25 cellular contexts compared by ENCODE assay signal in the genomic region with DNA sequence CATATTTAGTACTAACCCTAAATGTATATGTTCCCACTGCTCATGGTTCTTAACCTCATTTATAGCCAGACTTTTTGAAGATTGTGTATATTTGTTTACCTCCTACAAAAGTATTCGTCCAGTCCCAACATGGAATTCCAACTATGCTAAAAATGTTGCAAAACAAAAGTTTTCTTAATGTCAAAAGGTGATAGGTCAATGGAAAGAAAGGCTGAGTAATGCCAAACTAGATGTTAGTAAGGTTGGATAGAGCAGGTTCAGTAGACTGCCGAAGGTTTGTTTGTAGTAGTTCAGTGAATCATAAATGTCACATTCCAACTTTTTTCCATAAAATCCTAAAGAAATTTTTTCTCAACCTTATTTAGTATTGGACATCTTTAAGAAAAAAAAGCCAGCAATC.
DNase-seq lines count a peak whose midpoint lies in the region; ATAC-seq and TF ChIP-seq lines count a peak whose summit lies in the region.
"Had no signal": no experiment of that assay in that cellular context is flagged by ENCODE, and none has a peak within 500 bp of the region (broad histone marks: within the 10 kb centered on the region; RNA-seq: fewer than 3 reads in every experiment).

No MANE protein-coding gene starts in this region.

- H3K27me3 ChIP-seq in breast epithelium, result no peaks in the 10 kb centered on the region
- H3K27me3 ChIP-seq: BLaER1 treated with 17β-estradiol and CSF1 and Interleukin-3, amounts not matched to agents 10 nM and 100 nM had no signal

- no peak overlapping the region for H3K4me3 Mint-ChIP-seq in MCF 10A (ENCODE audit: unreplicated experiment)
- H3K4me3 Mint-ChIP-seq: CD8-positive, alpha-beta T cell; IgD-negative memory B cell; T-cell had no signal

- H3K27ac Mint-ChIP-seq in MCF 10A (ENCODE audit: low read depth, unreplicated experiment), result no peak overlapping the region
- H3K27ac Mint-ChIP-seq: CD8-positive, alpha-beta T cell; IgD-negative memory B cell; T-cell had no signal

- CTCF ChIA-PET in MCF 10A (lab: Yijun Ruan, JAX), result no interaction called here

- no peak for TF ChIP-seq POLR2A in breast epithelium (IDR thresholded peaks at IDR 0.05)

- ATAC-seq in HG02588 (IDR thresholded peaks at IDR 0.05; ENCODE audit: unreplicated experiment) (no peak), GM21619 (IDR thresholded peaks at IDR 0.05; ENCODE audit: unreplicated experiment) (no peak)
- ATAC-seq: CD8-positive, alpha-beta T cell; SK-N-SH treated with all-trans-retinoic acid at 6 μM for 48 hours; T-cell had no signal

- no peaks in the 10 kb centered on the region for H3K36me3 Mint-ChIP-seq in MCF 10A (ENCODE audit: insufficient read depth, unreplicated experiment)
- H3K36me3 Mint-ChIP-seq: CD8-positive, alpha-beta T cell; IgD-negative memory B cell; T-cell had no signal

- H3K4me3 ChIP-seq in breast epithelium (no peak overlapping the region), fibroblast of pulmonary artery (replicated peaks; ENCODE audit: low read depth, low read length) (no peak overlapping the region)
- H3K4me3 ChIP-seq: BLaER1 treated with 17β-estradiol and CSF1 and Interleukin-3, amounts not matched to agents 10 nM and 100 nM; GM23248 had no signal

- H3K27ac ChIP-seq in breast epithelium, result no peak overlapping the region
- H3K27ac ChIP-seq: 22Rv1; BLaER1 treated with 17β-estradiol and CSF1 and Interleukin-3, amounts not matched to agents 10 nM and 100 nM; GM23248 had no signal

- H3K4me1 ChIP-seq in breast epithelium, result no peaks in the 10 kb centered on the region
- H3K4me1 ChIP-seq: BLaER1 treated with 17β-estradiol and CSF1 and Interleukin-3, amounts not matched to agents 10 nM and 100 nM had no signal

- no peaks in the 10 kb centered on the region for H3K4me1 Mint-ChIP-seq in MCF 10A (ENCODE audit: insufficient read depth, unreplicated experiment)
- H3K4me1 Mint-ChIP-seq: IgD-negative memory B cell, T-cell had no signal

- no peaks in the 10 kb centered on the region for H3K9me3 Mint-ChIP-seq in MCF 10A (ENCODE audit: unreplicated experiment)

- intact Hi-C loops in MCF 10A (cut with micrococcal nuclease) (no loop called here), breast epithelium (cut with DNase I; ENCODE audit: low total_unique reads) (no loop called here)

- H3K36me3 ChIP-seq in breast epithelium, result no peaks in the 10 kb centered on the region
- H3K36me3 ChIP-seq: BLaER1 treated with 17β-estradiol and CSF1 and Interleukin-3, amounts not matched to agents 10 nM and 100 nM had no signal

- H3K9me3 ChIP-seq in breast epithelium, result no peaks in the 10 kb centered on the region

- H3K27me3 Mint-ChIP-seq in MCF 10A (ENCODE audit: insufficient read depth, unreplicated experiment), result no peaks in the 10 kb centered on the region
- H3K27me3 Mint-ChIP-seq: IgD-negative memory B cell, T-cell had no signal

- BruUV-seq in MCF 10A (replicated peaks; lab: Mats Ljungman, UMichigan), result no TSS peak

- DNase-seq in MCF 10A (ENCODE audit: unreplicated experiment), result peak; percentile 29
- DNase-seq in breast epithelium (ENCODE audit: low spot score in 2 of 2), result no peak
- DNase-seq in LHCN-M2 (ENCODE audit: low read depth), result peak; percentile 17
- peak; percentile 38 for DNase-seq in fibroblast of pulmonary artery (ENCODE audit: low read depth)
- DNase-seq in AG08395 (ENCODE audit: low spot score), result no peak
- no peak for DNase-seq in AG20443 (ENCODE audit: low spot score)
- DNase-seq: Calu3; CD8-positive, alpha-beta T cell; GM23248; Karpas-422; MM.1S; NCI-H1092; NCI-H1436 treated with DMSO at 0.1 percent for 48 hours; NCI-H2029; NCI-H345; NCI-H69; NK-92 treated with Interleukin-12 subunit alpha and Interleukin-12 subunit beta, amount 100 ng/mL, for 24 hours; SHP77; T-cell had no signal

- POLR2A ChIA-PET in MCF 10A (lab: Yijun Ruan, JAX), result interaction anchor here (0.6 kb wide), 1 partner anchor 25 kb away, joined by 3 read pairs; no protein-coding TSS in a partner anchor

- no peak for TF ChIP-seq CTCF in MCF 10A (IDR thresholded peaks at IDR 0.05; ENCODE audit: unreplicated experiment)
- no peak for TF ChIP-seq CTCF in breast epithelium (IDR thresholded peaks at IDR 0.05)
- TF ChIP-seq CTCF in fibroblast of pulmonary artery (IDR thresholded peaks at IDR 0.05; ENCODE audit: low read length, missing control alignments), result no peak

Comparison
In these comparisons a context has a peak if more than half of its experiments do, and no peak if none do; other contexts are left out.
1. DNase-seq: peak in MCF 10A (single experiment), LHCN-M2 (single experiment) and fibroblast of pulmonary artery (single experiment); none in breast epithelium (0 of 2), AG08395 (single experiment) and AG20443 (single experiment).